8 cellular contexts compared by ENCODE assay signal in the genomic region with DNA sequence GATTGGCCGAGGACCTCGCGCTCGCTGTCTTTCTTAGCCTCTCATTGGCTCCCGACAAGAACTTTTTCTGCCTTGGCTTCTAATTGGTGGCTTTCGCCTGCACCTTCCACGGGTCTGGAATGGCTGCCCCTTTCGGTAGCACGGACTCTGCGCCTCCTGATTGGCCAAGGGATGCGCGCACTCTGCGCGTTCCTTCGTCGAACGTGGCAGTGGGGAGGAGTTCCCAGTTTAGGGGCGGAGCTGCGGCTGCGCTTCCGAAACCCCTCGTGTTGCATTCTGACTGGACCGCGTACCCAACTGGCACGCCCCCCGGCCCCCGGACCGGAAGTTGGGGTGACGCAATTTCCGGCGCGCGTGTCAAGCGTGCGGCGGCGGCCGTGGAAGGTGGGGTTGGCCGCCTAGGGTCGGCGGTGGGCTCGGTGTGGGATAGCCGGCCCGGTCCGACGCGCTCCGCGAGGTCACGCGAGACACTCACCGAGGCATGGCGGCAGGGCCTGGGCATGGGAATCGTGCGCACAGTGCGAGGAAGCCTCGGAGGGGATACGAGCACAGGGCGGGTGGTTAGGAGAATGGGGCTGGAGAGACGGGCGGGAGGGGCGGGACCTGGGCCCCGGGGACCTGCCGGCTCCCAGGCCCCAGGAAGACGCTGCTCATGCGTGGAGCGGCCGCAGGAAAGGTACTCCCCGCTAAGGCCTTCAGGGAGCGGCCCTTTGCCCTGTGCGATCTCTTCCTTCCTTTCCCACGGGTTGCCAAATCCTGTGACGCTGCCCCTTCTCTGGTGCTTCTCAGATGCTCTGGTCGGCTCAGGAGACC. TPM values are rescaled to one million over a fixed set of nuclear protein-coding genes. Genes with fewer than 3 reads are reported as not detected.
A peak's percentile ranks its signal among the peaks of the same experiment; 100 is the strongest.
DNase-seq lines count a peak whose midpoint lies in the region; ATAC-seq, FAIRE-seq and TF ChIP-seq lines count a peak whose summit lies in the region.

No MANE protein-coding gene starts in this region.

- H3K9me3 ChIP-seq in adipocyte (ENCODE audit: control insufficient read depth, low read length), result no peaks in the 10 kb centered on the region
- no peaks in the 10 kb centered on the region for H3K9me3 ChIP-seq in cardiac muscle cell (ENCODE audit: low read depth)
- no peaks in the 10 kb centered on the region for H3K9me3 ChIP-seq in pancreas
- no peaks in the 10 kb centered on the region for H3K9me3 ChIP-seq in tibial artery

- intact Hi-C loops in pancreas (cut with DNase I) (no loop called here), tibial artery (cut with DNase I; ENCODE audit: low total_unique reads) (no loop called here)

- TF ChIP-seq CTCF in cardiac muscle cell (IDR thresholded peaks at IDR 0.05; ENCODE audit: low read depth, low read length) (no peak), pancreas (IDR thresholded peaks at IDR 0.05) (peak in 1 of 4 donors; percentile 17), tibial artery (IDR thresholded peaks at IDR 0.05) (peak; percentile 19 to 71)

- H3K4me1 ChIP-seq in adipocyte (ENCODE audit: control insufficient read depth, insufficient read depth, low read length) (peaks cover 50% of the 10 kb centered on the region), cardiac muscle cell (ENCODE audit: low read depth) (peaks cover 16% of the 10 kb centered on the region), pancreas (peaks cover 14 to 42% (median 25%) of the 10 kb centered on the region in 3 donors), tibial artery (peaks cover 0 to 62% (median 36%) of the 10 kb centered on the region in 4 donors)

- ATAC-seq in HG02798 (IDR thresholded peaks at IDR 0.05; ENCODE audit: poor library complexity, unreplicated experiment) (peak; percentile 80), pancreas (peak; percentile 73 to 86 (median 78))

- DNase-seq in GM12891 (ENCODE audit: insufficient read length, low spot score) (peak; percentile 99), NCI-H1417 treated with DMSO at 0.1 percent for 48 hours (lab: John Stamatoyannopoulos, UW) (peak; percentile 98), SW 1271 (lab: John Stamatoyannopoulos, UW) (peak; percentile 100), adipocyte (ENCODE audit: low read depth) (peak; percentile 100), cardiac muscle cell (ENCODE audit: low read depth in 1 of 2, low spot score in 1 of 2) (peak; percentile 100), pancreas (peak; percentile 99 to 100 (median 100)), tibial artery (peak; percentile 98 to 100)

- FAIRE-seq in GM12891 (lab: Jason Lieb, UNC) (peak; percentile 99), pancreas (lab: Jason Lieb, UNC) (peak; percentile 92)

- H3K36me3 ChIP-seq in adipocyte (ENCODE audit: control insufficient read depth, insufficient read depth, low read length, severe bottlenecking), result peaks cover 28% of the 10 kb centered on the region
- peaks cover 10% of the 10 kb centered on the region for H3K36me3 ChIP-seq in cardiac muscle cell
- peaks cover 0 to 17% (median 15%) of the 10 kb centered on the region in 3 donors for H3K36me3 ChIP-seq in pancreas
- H3K36me3 ChIP-seq in tibial artery, result peaks cover 8 to 56% (median 11%) of the 10 kb centered on the region in 3 donors

- H3K4me3 ChIP-seq in adipocyte (ENCODE audit: low read length), result peak overlapping the region; percentile 86
- H3K4me3 ChIP-seq in cardiac muscle cell, result peak overlapping the region; percentile 57
- H3K4me3 ChIP-seq in pancreas, result peak overlapping the region; percentile 44 to 78 (median 67)
- peak overlapping the region; percentile 64 to 75 for H3K4me3 ChIP-seq in tibial artery

- H3K27ac ChIP-seq in cardiac muscle cell (peak overlapping the region; percentile 93), pancreas (peak overlapping the region; percentile 91 to 98 (median 96)), tibial artery (peak overlapping the region; percentile 94 to 97)

- WGBS in pancreas, 2 donors, result 0 to 1% methylated on average over 60 to 74 of the region's 74 CpGs

- H3K27me3 ChIP-seq in adipocyte (replicated peaks; ENCODE audit: control insufficient read depth, insufficient read depth, low read length) (no peaks in the 10 kb centered on the region), cardiac muscle cell (no peaks in the 10 kb centered on the region), pancreas (no peaks in the 10 kb centered on the region), tibial artery (no peaks in the 10 kb centered on the region)

- H3K9ac ChIP-seq in adipocyte (ENCODE audit: low read length), result peak overlapping the region; percentile 90

- peak; percentile 78 for TF ChIP-seq POLR2A in GM12891 (IDR thresholded peaks at IDR 0.05; ENCODE audit: low read depth, low read length)

TF ChIP-seq in GM12891, 5 proteins besides CTCF, POLR2A, EP300 and RAD21:
- no peak for TF ChIP-seq PAX5 (IDR thresholded peaks at IDR 0.05; ENCODE audit: insufficient read depth, low read length, severe bottlenecking)
- TF ChIP-seq SPI1 (IDR thresholded peaks at IDR 0.05; ENCODE audit: low read depth, low read length), result no peak
- peak; percentile 81 for TF ChIP-seq POLR2AphosphoS5 (IDR thresholded peaks at IDR 0.05; ENCODE audit: low read depth, low read length)
- peak; percentile 37; the same call in 1 of the 2 replicates for TF ChIP-seq POU2F2 (IDR thresholded peaks at IDR 0.05; ENCODE audit: low read depth, low read length)
- peak; percentile 44 for TF ChIP-seq TAF1 (IDR thresholded peaks at IDR 0.05; ENCODE audit: low read depth, low read length)

RNA-seq across cellular contexts. Expression of a gene that starts 0.6 kb away (rescaled TPM):
- polyA plus RNA-seq in GM12891 (2012; ENCODE audit: low read depth, missing spikeins), result 414 TPM
- 972 and 1,150 TPM in 2 replicates for total RNA-seq in cardiac muscle cell
- polyA plus RNA-seq in cardiac muscle cell, result 388 and 597 TPM in 2 replicates
- 1,000 to 10,000 TPM; 1,057 to 2,130 (median 1,556) TPM for total RNA-seq in pancreas
- 1,000 to 10,000 TPM in 1 of 2 donors, 100 to 1,000 TPM in 1; 876 to 1,399 TPM for polyA plus RNA-seq in pancreas

RNA-seq across cellular contexts. Expression of a gene that starts 10.2 kb away (rescaled TPM):
- polyA plus RNA-seq in GM12891 (2012; ENCODE audit: low read depth, missing spikeins), result 203 TPM
- 101 and 177 TPM in 2 replicates for total RNA-seq in cardiac muscle cell
- 139 and 163 TPM in 2 replicates for polyA plus RNA-seq in cardiac muscle cell
- total RNA-seq in pancreas, result 100 to 1,000 TPM in 5 of 6 donors, 10 to 100 TPM in 1; 99.5 to 170 (median 160) TPM
- 100 to 1,000 TPM; 157 to 225 TPM for polyA plus RNA-seq in pancreas

RNA-seq across cellular contexts. Expression of a gene that starts 26.1 kb away (rescaled TPM):
- polyA plus RNA-seq in GM12891 (2012; ENCODE audit: low read depth, missing spikeins), result 2.4 TPM
- not detected in 2 replicates for total RNA-seq in cardiac muscle cell
- polyA plus RNA-seq in cardiac muscle cell, result 1.0 TPM in 1 of 2 replicates, not detected in the other
- total RNA-seq in pancreas, result under 1 TPM in 1 of 6 donors, not detected in 5; 0.19 TPM
- 1 to 10 TPM; 1.1 to 1.5 TPM for polyA plus RNA-seq in pancreas

RNA-seq across cellular contexts. Expression of a gene that starts 27.9 kb away (rescaled TPM):
- 42.9 TPM for polyA plus RNA-seq in GM12891 (2012; ENCODE audit: low read depth, missing spikeins)
- total RNA-seq in cardiac muscle cell (161 and 219 TPM in 2 replicates), pancreas (10 to 100 TPM; 28.9 to 64.0 (median 50.2) TPM)
- polyA plus RNA-seq in cardiac muscle cell (179 and 233 TPM in 2 replicates), pancreas (100 to 1,000 TPM; 133 to 203 TPM)

RNA-seq across cellular contexts. Expression of a gene that starts 30.4 kb away (rescaled TPM):
- polyA plus RNA-seq in GM12891 (2012; ENCODE audit: low read depth, missing spikeins), result 112 TPM
- 94.0 and 139 TPM in 2 replicates for total RNA-seq in cardiac muscle cell
- 93.0 and 130 TPM in 2 replicates for polyA plus RNA-seq in cardiac muscle cell
- 10 to 100 TPM; 14.4 to 27.8 (median 23.4) TPM for total RNA-seq in pancreas
- polyA plus RNA-seq in pancreas, result 10 to 100 TPM; 10.3 to 22.6 TPM

Comparison
In these comparisons a context has a peak if more than half of its experiments do, and no peak if none do; other contexts are left out.
1. Peak in every context shown above with its lines: DNase-seq, ATAC-seq, H3K4me3 ChIP-seq and H3K27ac ChIP-seq.